ENCODE assay signal across 1 cellular context in the genomic region with DNA sequence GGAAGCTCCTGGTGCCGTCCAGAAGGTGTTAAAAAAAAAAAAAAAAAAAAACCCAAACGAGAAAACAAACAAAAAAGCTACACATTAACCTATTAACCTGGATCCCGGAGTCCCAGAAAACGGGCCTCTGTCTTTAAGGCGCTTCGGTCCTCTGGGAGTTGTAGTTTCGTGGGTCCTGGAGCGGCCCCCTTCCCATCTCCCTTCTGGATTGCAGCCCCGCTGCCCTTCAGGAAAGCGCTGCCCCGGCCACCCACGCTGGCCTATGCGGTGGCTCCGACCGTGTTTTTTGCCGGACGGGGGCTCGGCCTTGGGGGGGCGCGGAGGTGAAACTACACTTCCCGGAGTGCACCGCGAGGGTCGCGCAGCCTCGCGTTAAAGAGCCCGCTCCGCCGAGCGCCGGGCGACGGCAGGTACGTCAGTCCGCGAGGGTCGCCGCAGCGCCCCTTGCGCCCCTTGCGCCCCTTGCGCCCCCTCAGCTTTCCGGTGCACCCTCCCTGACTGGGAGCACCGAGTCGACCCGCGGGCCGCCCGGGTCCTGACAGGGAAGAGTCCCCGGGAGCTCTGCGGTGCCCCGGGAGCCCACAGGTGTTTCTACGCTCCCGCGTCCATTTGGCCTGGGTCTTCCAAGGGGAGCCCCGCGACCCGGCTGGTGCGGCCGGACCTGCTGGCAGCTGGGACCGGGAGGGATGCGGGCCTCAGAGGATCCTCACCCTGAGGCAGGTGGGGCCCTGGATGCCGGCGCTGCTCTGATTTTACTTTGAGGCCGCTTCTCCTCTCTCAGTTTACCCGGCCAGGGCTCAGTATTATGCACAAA.
TF ChIP-seq lines count a peak whose summit lies in the region.

A gene (plus strand): TSS at position 375 of the 814 bp plus-strand sequence. CDS start 8,596 bp downstream, outside the sequence.

TF ChIP-seq in H1, 55 proteins besides CTCF, POLR2A, EP300 and RAD21 (continued from another document):
- TF ChIP-seq ZNF274 (IDR thresholded peaks at IDR 0.05; ENCODE audit: borderline replicate concordance, extremely low read depth, low read length) (no peak), KDM5A (IDR thresholded peaks at IDR 0.05; ENCODE audit: low read length) (no peak), TCF12 (IDR thresholded peaks at IDR 0.05; ENCODE audit: low read depth, low read length) (no peak), SRF (IDR thresholded peaks at IDR 0.05; ENCODE audit: low read depth, low read length) (peak; percentile 61), PHF8 (conservative IDR thresholded peaks at IDR 0.05; ENCODE audit: low read depth, low read length) (peak; percentile 66), TAF1 (IDR thresholded peaks at IDR 0.05; ENCODE audit: low read depth, low read length) (peak; percentile 38), YY1 (IDR thresholded peaks at IDR 0.05; ENCODE audit: low read depth, low read length) (no peak), SP1 (IDR thresholded peaks at IDR 0.05; ENCODE audit: low read depth, low read length) (no peak), CHD2 (IDR thresholded peaks at IDR 0.05; ENCODE audit: low read length) (peak; percentile 74), GTF2F1 (IDR thresholded peaks at IDR 0.05; ENCODE audit: borderline replicate concordance, low read depth, low read length) (no peak), SIRT6 (IDR thresholded peaks at IDR 0.05; ENCODE audit: low read length) (no peak), TBP (IDR thresholded peaks at IDR 0.05; ENCODE audit: low read depth, low read length) (peak; percentile 29; the same call in 1 of the 2 replicates), CTBP2 (IDR thresholded peaks at IDR 0.05; ENCODE audit: borderline replicate concordance, insufficient read depth, insufficient read length, low read length) (no peak), EGR1 (IDR thresholded peaks at IDR 0.05; ENCODE audit: borderline replicate concordance, low read depth, low read length) (no peak), POLR2AphosphoS5 (IDR thresholded peaks at IDR 0.05; ENCODE audit: low read depth, low read length) (no peak), KDM4A (IDR thresholded peaks at IDR 0.05; ENCODE audit: low read depth, low read length, severe bottlenecking) (peak; percentile 91), SAP30 (IDR thresholded peaks at IDR 0.05; ENCODE audit: insufficient read depth, insufficient replicate concordance, low read length) (no peak), MAFK (IDR thresholded peaks at IDR 0.05; ENCODE audit: low read depth, low read length) (no peak), SP2 (IDR thresholded peaks at IDR 0.05; ENCODE audit: low read length) (no peak), KDM1A (IDR thresholded peaks at IDR 0.05; ENCODE audit: borderline replicate concordance, low read length) (peak; percentile 14; the same call in 1 of the 2 replicates), TAF7 (optimal IDR thresholded peaks at IDR 0.05; ENCODE audit: borderline replicate concordance, low read depth, low read length) (peak; percentile 10), JUN (IDR thresholded peaks at IDR 0.05; ENCODE audit: low read depth, low read length) (no peak), CBX5 (IDR thresholded peaks at IDR 0.05; ENCODE audit: low read depth, low read length) (no peak), RBBP5 (IDR thresholded peaks at IDR 0.05; ENCODE audit: borderline replicate concordance, low read depth, low read length) (no peak), JUND (IDR thresholded peaks at IDR 0.05; ENCODE audit: low read length) (no peak), FOSL1 (IDR thresholded peaks at IDR 0.05; ENCODE audit: insufficient read depth, low read depth, low read length) (0 out of 2 replicates have a peak, but pooled peaks have one; percentile 22), CREB1 (IDR thresholded peaks at IDR 0.05) (peak; percentile 97), SP4 (IDR thresholded peaks at IDR 0.05; ENCODE audit: low read length) (no peak), NRF1 (IDR thresholded peaks at IDR 0.05; ENCODE audit: low read depth, low read length) (no peak), CHD1 (IDR thresholded peaks at IDR 0.05; ENCODE audit: low read depth, low read length) (no peak), HDAC2 (IDR thresholded peaks at IDR 0.05; ENCODE audit: borderline replicate concordance in 1 of 2, low read depth in 2 of 2, low read length in 2 of 2) (0 out of 4 replicates have a peak, but pooled peaks of 1 of the 2 experiments have one; percentile 28), NANOG (IDR thresholded peaks at IDR 0.05; ENCODE audit: insufficient read depth, low read depth, low read length, poor library complexity, severe bottlenecking) (no peak), RNF2 (IDR thresholded peaks at IDR 0.05; ENCODE audit: borderline replicate concordance, low read depth, low read length, missing control alignments, poor library complexity, severe bottlenecking) (no peak), TEAD4 (IDR thresholded peaks at IDR 0.05; ENCODE audit: low read depth, low read length) (no peak; the same call in 1 of the 2 replicates), EZH2 (IDR thresholded peaks at IDR 0.05; ENCODE audit: low read depth, low read length, severe bottlenecking) (no peak), BRCA1 (IDR thresholded peaks at IDR 0.05; ENCODE audit: low read depth, low read length) (peak; percentile 43; the same call in 1 of the 2 replicates), SIN3A (conservative IDR thresholded peaks at IDR 0.05 in 1 of 2, IDR thresholded peaks at IDR 0.05 in 1 of 2; ENCODE audit: low read depth in 1 of 2, low read length in 2 of 2) (peak; percentile 4 to 22; a peak in 1 of 4 replicates)
- TF ChIP-seq, protein P1, sequence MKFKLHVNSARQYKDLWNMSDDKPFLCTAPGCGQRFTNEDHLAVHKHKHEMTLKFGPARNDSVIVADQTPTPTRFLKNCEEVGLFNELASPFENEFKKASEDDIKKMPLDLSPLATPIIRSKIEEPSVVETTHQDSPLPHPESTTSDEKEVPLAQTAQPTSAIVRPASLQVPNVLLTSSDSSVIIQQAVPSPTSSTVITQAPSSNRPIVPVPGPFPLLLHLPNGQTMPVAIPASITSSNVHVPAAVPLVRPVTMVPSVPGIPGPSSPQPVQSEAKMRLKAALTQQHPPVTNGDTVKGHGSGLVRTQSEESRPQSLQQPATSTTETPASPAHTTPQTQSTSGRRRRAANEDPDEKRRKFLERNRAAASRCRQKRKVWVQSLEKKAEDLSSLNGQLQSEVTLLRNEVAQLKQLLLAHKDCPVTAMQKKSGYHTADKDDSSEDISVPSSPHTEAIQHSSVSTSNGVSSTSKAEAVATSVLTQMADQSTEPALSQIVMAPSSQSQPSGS (IDR thresholded peaks at IDR 0.05; ENCODE audit: low read length) = no peak
- TF ChIP-seq, protein P2, sequence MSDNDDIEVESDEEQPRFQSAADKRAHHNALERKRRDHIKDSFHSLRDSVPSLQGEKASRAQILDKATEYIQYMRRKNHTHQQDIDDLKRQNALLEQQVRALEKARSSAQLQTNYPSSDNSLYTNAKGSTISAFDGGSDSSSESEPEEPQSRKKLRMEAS (IDR thresholded peaks at IDR 0.05) = peak; percentile 77
- TF ChIP-seq, protein P3, sequence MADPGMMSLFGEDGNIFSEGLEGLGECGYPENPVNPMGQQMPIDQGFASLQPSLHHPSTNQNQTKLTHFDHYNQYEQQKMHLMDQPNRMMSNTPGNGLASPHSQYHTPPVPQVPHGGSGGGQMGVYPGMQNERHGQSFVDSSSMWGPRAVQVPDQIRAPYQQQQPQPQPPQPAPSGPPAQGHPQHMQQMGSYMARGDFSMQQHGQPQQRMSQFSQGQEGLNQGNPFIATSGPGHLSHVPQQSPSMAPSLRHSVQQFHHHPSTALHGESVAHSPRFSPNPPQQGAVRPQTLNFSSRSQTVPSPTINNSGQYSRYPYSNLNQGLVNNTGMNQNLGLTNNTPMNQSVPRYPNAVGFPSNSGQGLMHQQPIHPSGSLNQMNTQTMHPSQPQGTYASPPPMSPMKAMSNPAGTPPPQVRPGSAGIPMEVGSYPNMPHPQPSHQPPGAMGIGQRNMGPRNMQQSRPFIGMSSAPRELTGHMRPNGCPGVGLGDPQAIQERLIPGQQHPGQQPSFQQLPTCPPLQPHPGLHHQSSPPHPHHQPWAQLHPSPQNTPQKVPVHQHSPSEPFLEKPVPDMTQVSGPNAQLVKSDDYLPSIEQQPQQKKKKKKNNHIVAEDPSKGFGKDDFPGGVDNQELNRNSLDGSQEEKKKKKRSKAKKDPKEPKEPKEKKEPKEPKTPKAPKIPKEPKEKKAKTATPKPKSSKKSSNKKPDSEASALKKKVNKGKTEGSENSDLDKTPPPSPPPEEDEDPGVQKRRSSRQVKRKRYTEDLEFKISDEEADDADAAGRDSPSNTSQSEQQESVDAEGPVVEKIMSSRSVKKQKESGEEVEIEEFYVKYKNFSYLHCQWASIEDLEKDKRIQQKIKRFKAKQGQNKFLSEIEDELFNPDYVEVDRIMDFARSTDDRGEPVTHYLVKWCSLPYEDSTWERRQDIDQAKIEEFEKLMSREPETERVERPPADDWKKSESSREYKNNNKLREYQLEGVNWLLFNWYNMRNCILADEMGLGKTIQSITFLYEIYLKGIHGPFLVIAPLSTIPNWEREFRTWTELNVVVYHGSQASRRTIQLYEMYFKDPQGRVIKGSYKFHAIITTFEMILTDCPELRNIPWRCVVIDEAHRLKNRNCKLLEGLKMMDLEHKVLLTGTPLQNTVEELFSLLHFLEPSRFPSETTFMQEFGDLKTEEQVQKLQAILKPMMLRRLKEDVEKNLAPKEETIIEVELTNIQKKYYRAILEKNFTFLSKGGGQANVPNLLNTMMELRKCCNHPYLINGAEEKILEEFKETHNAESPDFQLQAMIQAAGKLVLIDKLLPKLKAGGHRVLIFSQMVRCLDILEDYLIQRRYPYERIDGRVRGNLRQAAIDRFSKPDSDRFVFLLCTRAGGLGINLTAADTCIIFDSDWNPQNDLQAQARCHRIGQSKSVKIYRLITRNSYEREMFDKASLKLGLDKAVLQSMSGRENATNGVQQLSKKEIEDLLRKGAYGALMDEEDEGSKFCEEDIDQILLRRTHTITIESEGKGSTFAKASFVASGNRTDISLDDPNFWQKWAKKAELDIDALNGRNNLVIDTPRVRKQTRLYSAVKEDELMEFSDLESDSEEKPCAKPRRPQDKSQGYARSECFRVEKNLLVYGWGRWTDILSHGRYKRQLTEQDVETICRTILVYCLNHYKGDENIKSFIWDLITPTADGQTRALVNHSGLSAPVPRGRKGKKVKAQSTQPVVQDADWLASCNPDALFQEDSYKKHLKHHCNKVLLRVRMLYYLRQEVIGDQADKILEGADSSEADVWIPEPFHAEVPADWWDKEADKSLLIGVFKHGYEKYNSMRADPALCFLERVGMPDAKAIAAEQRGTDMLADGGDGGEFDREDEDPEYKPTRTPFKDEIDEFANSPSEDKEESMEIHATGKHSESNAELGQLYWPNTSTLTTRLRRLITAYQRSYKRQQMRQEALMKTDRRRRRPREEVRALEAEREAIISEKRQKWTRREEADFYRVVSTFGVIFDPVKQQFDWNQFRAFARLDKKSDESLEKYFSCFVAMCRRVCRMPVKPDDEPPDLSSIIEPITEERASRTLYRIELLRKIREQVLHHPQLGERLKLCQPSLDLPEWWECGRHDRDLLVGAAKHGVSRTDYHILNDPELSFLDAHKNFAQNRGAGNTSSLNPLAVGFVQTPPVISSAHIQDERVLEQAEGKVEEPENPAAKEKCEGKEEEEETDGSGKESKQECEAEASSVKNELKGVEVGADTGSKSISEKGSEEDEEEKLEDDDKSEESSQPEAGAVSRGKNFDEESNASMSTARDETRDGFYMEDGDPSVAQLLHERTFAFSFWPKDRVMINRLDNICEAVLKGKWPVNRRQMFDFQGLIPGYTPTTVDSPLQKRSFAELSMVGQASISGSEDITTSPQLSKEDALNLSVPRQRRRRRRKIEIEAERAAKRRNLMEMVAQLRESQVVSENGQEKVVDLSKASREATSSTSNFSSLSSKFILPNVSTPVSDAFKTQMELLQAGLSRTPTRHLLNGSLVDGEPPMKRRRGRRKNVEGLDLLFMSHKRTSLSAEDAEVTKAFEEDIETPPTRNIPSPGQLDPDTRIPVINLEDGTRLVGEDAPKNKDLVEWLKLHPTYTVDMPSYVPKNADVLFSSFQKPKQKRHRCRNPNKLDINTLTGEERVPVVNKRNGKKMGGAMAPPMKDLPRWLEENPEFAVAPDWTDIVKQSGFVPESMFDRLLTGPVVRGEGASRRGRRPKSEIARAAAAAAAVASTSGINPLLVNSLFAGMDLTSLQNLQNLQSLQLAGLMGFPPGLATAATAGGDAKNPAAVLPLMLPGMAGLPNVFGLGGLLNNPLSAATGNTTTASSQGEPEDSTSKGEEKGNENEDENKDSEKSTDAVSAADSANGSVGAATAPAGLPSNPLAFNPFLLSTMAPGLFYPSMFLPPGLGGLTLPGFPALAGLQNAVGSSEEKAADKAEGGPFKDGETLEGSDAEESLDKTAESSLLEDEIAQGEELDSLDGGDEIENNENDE (IDR thresholded peaks at IDR 0.05; ENCODE audit: insufficient replicate concordance, low read length) = no peak
- TF ChIP-seq, protein P4, sequence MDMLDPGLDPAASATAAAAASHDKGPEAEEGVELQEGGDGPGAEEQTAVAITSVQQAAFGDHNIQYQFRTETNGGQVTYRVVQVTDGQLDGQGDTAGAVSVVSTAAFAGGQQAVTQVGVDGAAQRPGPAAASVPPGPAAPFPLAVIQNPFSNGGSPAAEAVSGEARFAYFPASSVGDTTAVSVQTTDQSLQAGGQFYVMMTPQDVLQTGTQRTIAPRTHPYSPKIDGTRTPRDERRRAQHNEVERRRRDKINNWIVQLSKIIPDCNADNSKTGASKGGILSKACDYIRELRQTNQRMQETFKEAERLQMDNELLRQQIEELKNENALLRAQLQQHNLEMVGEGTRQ (IDR thresholded peaks at IDR 0.05; ENCODE audit: low read length) = no peak
- TF ChIP-seq, protein P5, sequence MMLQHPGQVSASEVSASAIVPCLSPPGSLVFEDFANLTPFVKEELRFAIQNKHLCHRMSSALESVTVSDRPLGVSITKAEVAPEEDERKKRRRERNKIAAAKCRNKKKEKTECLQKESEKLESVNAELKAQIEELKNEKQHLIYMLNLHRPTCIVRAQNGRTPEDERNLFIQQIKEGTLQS (IDR thresholded peaks at IDR 0.05; ENCODE audit: insufficient read depth, low read depth, low read length) = peak; percentile 87
- TF ChIP-seq, protein P6, sequence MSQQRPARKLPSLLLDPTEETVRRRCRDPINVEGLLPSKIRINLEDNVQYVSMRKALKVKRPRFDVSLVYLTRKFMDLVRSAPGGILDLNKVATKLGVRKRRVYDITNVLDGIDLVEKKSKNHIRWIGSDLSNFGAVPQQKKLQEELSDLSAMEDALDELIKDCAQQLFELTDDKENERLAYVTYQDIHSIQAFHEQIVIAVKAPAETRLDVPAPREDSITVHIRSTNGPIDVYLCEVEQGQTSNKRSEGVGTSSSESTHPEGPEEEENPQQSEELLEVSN (IDR thresholded peaks at IDR 0.05) = no peak
